27 cellular contexts compared by ENCODE assay signal in the genomic region with DNA sequence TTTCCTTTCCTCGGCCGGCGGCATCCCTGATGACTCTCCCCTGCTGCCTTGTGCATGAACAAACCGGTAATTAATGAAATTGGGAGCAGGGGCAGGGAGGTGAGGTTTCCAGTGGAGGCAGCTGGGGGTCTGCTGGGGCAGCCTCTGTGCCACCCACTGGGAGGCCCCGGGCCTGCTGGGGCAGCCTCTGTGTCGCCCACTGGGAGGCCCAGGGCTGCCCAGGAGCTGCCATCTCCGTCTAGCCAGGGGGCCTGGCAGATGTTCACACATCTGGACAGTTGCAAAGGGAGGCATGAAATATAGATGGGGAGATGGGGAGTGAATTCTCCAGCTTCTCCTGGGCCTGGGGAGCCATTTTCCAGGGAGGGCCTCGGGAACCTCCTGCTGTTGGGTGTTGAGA. TPM values are rescaled to one million over a fixed set of nuclear protein-coding genes. Genes with fewer than 3 reads are reported as not detected.
"Had no signal": no experiment of that assay in that cellular context is flagged by ENCODE, and none has a peak within 500 bp of the region (broad histone marks: within the 10 kb centered on the region; RNA-seq: fewer than 3 reads in every experiment).

No MANE protein-coding gene starts in this region.

- ATAC-seq: gastrocnemius medialis, left lung, natural killer cell had no signal

- H3K4me1 ChIP-seq: breast epithelium, gastrocnemius medialis, sigmoid colon, testis, vagina had no signal

- H3K36me3 ChIP-seq: breast epithelium, esophagus muscularis mucosa, gastrocnemius medialis, left lung, sigmoid colon, vagina had no signal

- H3K4me3 ChIP-seq: breast epithelium, esophagus muscularis mucosa, gastrocnemius medialis, left lung, sigmoid colon, smooth muscle cell, testis, vagina had no signal

- H3K4me2 ChIP-seq: smooth muscle cell had no signal

- H3K27ac ChIP-seq: breast epithelium, dorsolateral prefrontal cortex, esophagus muscularis mucosa, gastrocnemius medialis, left lung, sigmoid colon, testis, vagina had no signal

- H3K9me3 ChIP-seq: breast epithelium, esophagus muscularis mucosa, gastrocnemius medialis, left lung, sigmoid colon, testis, vagina had no signal

- H3K36me3 Mint-ChIP-seq: activated naive CD8-positive, alpha-beta T cell treated with anti-CD3 and anti-CD28 coated beads for 36 hours; natural killer cell; type B pancreatic cell had no signal

- DNase-seq: activated CD4-positive, alpha-beta T cell treated with anti-CD3 and anti-CD28 coated beads for 4 hours; activated CD4-positive, alpha-beta T cell treated with anti-CD3 and anti-CD28 coated beads, Interleukin-2, amount 50 U/mL, for 48 hours; activated CD4-positive, CD25-positive, alpha-beta regulatory T cell; activated CD8-positive, alpha-beta memory T cell treated with anti-CD3 and anti-CD28 coated beads, Interleukin-2, amount 50 U/mL, for 48 hours; activated naive CD4-positive, alpha-beta T cell treated with Interleukin-2 at 50 U/mL for 16 hours; activated naive CD8-positive, alpha-beta T cell treated with anti-CD3 and anti-CD28 coated beads for 36 hours; activated T-cell treated with anti-CD3 and anti-CD28 coated beads, Interleukin-2, amount 50 U/mL, for 48 hours; dorsolateral prefrontal cortex; gastrocnemius medialis; hippocampal formation; kidney glomerular epithelial cell; left lung; midbrain; natural killer cell; retina; sigmoid colon; stimulated activated CD4-positive, alpha-beta T cell treated with anti-CD3 and anti-CD28 coated beads, Interleukin-15, amount 100 ng/mL, for 24 hours; stimulated activated naive CD4-positive, alpha-beta T cell; testis had no signal

- H3K4me3 Mint-ChIP-seq: activated naive CD8-positive, alpha-beta T cell treated with anti-CD3 and anti-CD28 coated beads for 36 hours; central memory CD8-positive, alpha-beta T cell; type B pancreatic cell had no signal

- H3K27ac Mint-ChIP-seq: activated naive CD8-positive, alpha-beta T cell treated with anti-CD3 and anti-CD28 coated beads for 36 hours; natural killer cell; progenitor cell of endocrine pancreas; type B pancreatic cell had no signal

- H3K27me3 ChIP-seq: dorsolateral prefrontal cortex, esophagus muscularis mucosa, gastrocnemius medialis, left lung, sigmoid colon, testis, vagina had no signal

RNA-seq across cellular contexts. Expression of gene TOX2, which starts 33.8 kb away (rescaled TPM):
- total RNA-seq: osteocyte had no signal
